In genomic region chr1:2190491-2190976, GRCh38 we compare ENCODE assay signal across 8 cellular contexts. TPM values are rescaled to one million over a fixed set of nuclear protein-coding genes. Genes with fewer than 3 reads are reported as not detected.
A peak's percentile ranks its signal among the peaks of the same experiment; 100 is the strongest.
DNase-seq lines count a peak whose midpoint lies in the region; ATAC-seq and TF ChIP-seq lines count a peak whose summit lies in the region.

No MANE protein-coding gene starts in this region.

- peaks cover 22% of the 10 kb centered on the region for H3K4me1 ChIP-seq in CD4-positive, CD25-positive, alpha-beta regulatory T cell (ENCODE audit: control insufficient read depth, insufficient read depth, low read length, poor library complexity, severe bottlenecking)
- H3K4me1 ChIP-seq in trophoblast cell (ENCODE audit: control insufficient read depth in 1 of 2, insufficient read depth in 2 of 2, low read length in 2 of 2) = peaks cover 29 to 37% of the 10 kb centered on the region in 2 experiments

- H3K9ac ChIP-seq in trophoblast cell (ENCODE audit: low read length) = no peak overlapping the region

- peaks cover 0 to 21% (median 7%) of the 10 kb centered on the region in 4 donors for H3K4me1 Mint-ChIP-seq in CD4-positive, CD25-positive, alpha-beta regulatory T cell
- peaks cover 11% of the 10 kb centered on the region for H3K4me1 Mint-ChIP-seq in WTC11

- peak overlapping the region; percentile 45 for H4K8ac ChIP-seq in trophoblast cell (ENCODE audit: low read depth, low read length)

- H3K23ac ChIP-seq in trophoblast cell (ENCODE audit: low read length) = no peak overlapping the region

- peaks cover 9% of the 10 kb centered on the region for H3K79me2 ChIP-seq in trophoblast cell (ENCODE audit: control insufficient read depth, insufficient read depth, low read length, poor library complexity)

- CTCF ChIA-PET in WTC11 (lab: Charles Lee) = interaction anchor here (0.8 to 3.8 kb wide), 6 partner anchors 9 to 191 kb away, joined by 3 to 27 read pairs (median 14); no protein-coding TSS in a partner anchor

- H3K79me1 ChIP-seq in trophoblast cell (ENCODE audit: low read length) = peaks cover 21% of the 10 kb centered on the region

- H2BK5ac ChIP-seq in trophoblast cell (ENCODE audit: low read depth, low read length, poor library complexity) = no peak overlapping the region

- no peak overlapping the region for H3K27ac Mint-ChIP-seq in CD4-positive, CD25-positive, alpha-beta regulatory T cell
- H3K27ac Mint-ChIP-seq in WTC11 = peak overlapping the region; percentile 53

- no CpG with 5 or more reads among the region's 19 CpGs for WGBS in trophoblast cell (ENCODE audit: extremely low coverage, insufficient coverage, insufficient read length)

- no peaks in the 10 kb centered on the region for H3K36me3 ChIP-seq in CD4-positive, CD25-positive, alpha-beta regulatory T cell (ENCODE audit: control insufficient read depth, insufficient read depth, low read length)
- H3K36me3 ChIP-seq in trophoblast cell (ENCODE audit: control insufficient read depth in 1 of 2, insufficient read depth in 2 of 2, low read length in 2 of 2) = peaks cover 17 to 21% of the 10 kb centered on the region in 2 experiments

- H3K14ac ChIP-seq in trophoblast cell (ENCODE audit: low read length) = peak overlapping the region; percentile 48

- H4K91ac ChIP-seq in trophoblast cell (ENCODE audit: low read depth, low read length) = peak overlapping the region; percentile 72

- no peak for TF ChIP-seq CTCF in WTC11 (IDR thresholded peaks at IDR 0.05)
- TF ChIP-seq CTCF in fibroblast of the aortic adventitia (IDR thresholded peaks at IDR 0.05; ENCODE audit: insufficient read depth, low read length) = no peak

- H3K4me3 ChIP-seq in CD4-positive, CD25-positive, alpha-beta regulatory T cell (ENCODE audit: low read depth, low read length) = no peak overlapping the region
- H3K4me3 ChIP-seq in fibroblast of the aortic adventitia (ENCODE audit: low read depth, low read length) (peak overlapping the region; percentile 71), trophoblast cell (ENCODE audit: low read depth, low read length) (no peak overlapping the region)

- no peak overlapping the region for H2AK5ac ChIP-seq in trophoblast cell (ENCODE audit: low read length)

- POLR2A ChIA-PET in WTC11 (lab: Charles Lee) = interaction anchor here (0.5 to 1.8 kb wide), 2 partner anchors 20 to 39 kb away, joined by 3 to 4 read pairs; no protein-coding TSS in a partner anchor

- H2BK12ac ChIP-seq in trophoblast cell (ENCODE audit: low read length) = peak overlapping the region; percentile 68

- H4K12ac ChIP-seq in trophoblast cell (ENCODE audit: low read depth, low read length) = peak overlapping the region; percentile 37

- H3K27me3 Mint-ChIP-seq in CD4-positive, CD25-positive, alpha-beta regulatory T cell = no peaks in the 10 kb centered on the region
- H3K27me3 Mint-ChIP-seq in WTC11 (ENCODE audit: low read depth) = no peaks in the 10 kb centered on the region

- H3K9me3 Mint-ChIP-seq in CD4-positive, CD25-positive, alpha-beta regulatory T cell = no peaks in the 10 kb centered on the region
- no peaks in the 10 kb centered on the region for H3K9me3 Mint-ChIP-seq in WTC11

- ATAC-seq in CD4-positive, CD25-positive, alpha-beta regulatory T cell (ENCODE audit: low read depth in 2 of 2) = no peak
- ATAC-seq in WTC11 (no peak), HG02610 (IDR thresholded peaks at IDR 0.05; ENCODE audit: unreplicated experiment) (no peak), HG02588 (IDR thresholded peaks at IDR 0.05; ENCODE audit: unreplicated experiment) (no peak), HG03196 (IDR thresholded peaks at IDR 0.05; ENCODE audit: unreplicated experiment) (no peak)

- no peaks in the 10 kb centered on the region for H3K27me3 ChIP-seq in CD4-positive, CD25-positive, alpha-beta regulatory T cell (ENCODE audit: control insufficient read depth, insufficient read depth, low read length)
- H3K27me3 ChIP-seq in trophoblast cell (ENCODE audit: insufficient read depth, low read length) = no peaks in the 10 kb centered on the region

- H3K9me3 ChIP-seq in CD4-positive, CD25-positive, alpha-beta regulatory T cell (ENCODE audit: control insufficient read depth in 2 of 2, low read length in 2 of 2) = no peaks in the 10 kb centered on the region
- peaks cover 3% of the 10 kb centered on the region for H3K9me3 ChIP-seq in trophoblast cell (ENCODE audit: insufficient read depth, low read depth, low read length)

- no peak overlapping the region for H3K4ac ChIP-seq in trophoblast cell (ENCODE audit: low read depth, low read length)

- H3K36me3 Mint-ChIP-seq in CD4-positive, CD25-positive, alpha-beta regulatory T cell = peaks cover 2% of the 10 kb centered on the region
- H3K36me3 Mint-ChIP-seq in WTC11 = peaks cover 8% of the 10 kb centered on the region

- no peak for DNase-seq in CD4-positive, CD25-positive, alpha-beta regulatory T cell
- DNase-seq in WTC11 (ENCODE audit: low spot score) = no peak
- DNase-seq in fibroblast of the aortic adventitia (ENCODE audit: low read depth) = no peak
- peak in 1 of 2 donors; percentile 19 for DNase-seq in trophoblast cell
- DNase-seq in NK-92 treated with Interleukin-12 subunit alpha and Interleukin-12 subunit beta, amount 100 ng/mL, for 24 hours (lab: John Stamatoyannopoulos, UW) = no peak

- peak overlapping the region; percentile 71 for H3K27ac ChIP-seq in CD4-positive, CD25-positive, alpha-beta regulatory T cell (ENCODE audit: insufficient read depth, low read length, poor library complexity, severe bottlenecking)
- H3K27ac ChIP-seq in trophoblast cell (ENCODE audit: low read depth, low read length) = peak overlapping the region; percentile 83

- H3K18ac ChIP-seq in trophoblast cell (ENCODE audit: low read length) = peak overlapping the region; percentile 27

- no peak overlapping the region for H3K4me2 ChIP-seq in trophoblast cell (ENCODE audit: low read length)

- no peak overlapping the region for H2BK120ac ChIP-seq in trophoblast cell (ENCODE audit: insufficient read depth, low read length, poor library complexity)

- no peak overlapping the region for H2AFZ ChIP-seq in trophoblast cell (ENCODE audit: insufficient read depth, low read length, poor library complexity)

- H3K4me3 Mint-ChIP-seq in CD4-positive, CD25-positive, alpha-beta regulatory T cell = peak overlapping the region in 3 of 4 donors; percentile 33 to 71 (median 71)
- H3K4me3 Mint-ChIP-seq in WTC11 = no peak overlapping the region

TF ChIP-seq in WTC11, 78 proteins besides CTCF, POLR2A, EP300 and RAD21:
- TF ChIP-seq ZNF138 (CRISPR knock-in tag; conservative IDR thresholded peaks at IDR 0.05) (no peak), GABPB1 (CRISPR knock-in tag; IDR thresholded peaks at IDR 0.05) (no peak)

RNA-seq across cellular contexts. Expression of gene FAAP20, which starts 4.0 kb away (rescaled TPM):
- total RNA-seq in CD4-positive, CD25-positive, alpha-beta regulatory T cell = 40.4 TPM
- polyA plus RNA-seq in CD4-positive, CD25-positive, alpha-beta regulatory T cell = 10 to 100 TPM; 40.0 to 66.5 (median 51.5) TPM
- total RNA-seq in WTC11 (2021) (133 to 151 TPM (median 150 TPM) in 3 replicates), fibroblast of the aortic adventitia (ENCODE audit: low replicate concordance) (18.5 and 23.2 TPM in 2 replicates)
- polyA plus RNA-seq in trophoblast cell (2013) = 85.8 and 86.1 TPM in 2 replicates

RNA-seq across cellular contexts. Expression of gene SKI, which starts 37.6 kb away (rescaled TPM):
- total RNA-seq in CD4-positive, CD25-positive, alpha-beta regulatory T cell = 218 TPM
- polyA plus RNA-seq in CD4-positive, CD25-positive, alpha-beta regulatory T cell = under 1 TPM; 0.25 to 0.57 (median 0.31) TPM
- total RNA-seq in WTC11 (2021) (75.5 to 88.6 TPM (median 75.6 TPM) in 3 replicates), fibroblast of the aortic adventitia (ENCODE audit: low replicate concordance) (28.1 and 36.6 TPM in 2 replicates)
- 73.3 and 73.7 TPM in 2 replicates for polyA plus RNA-seq in trophoblast cell (2013)
